ENCODE assay signal across 24 cellular contexts in the genomic region with DNA sequence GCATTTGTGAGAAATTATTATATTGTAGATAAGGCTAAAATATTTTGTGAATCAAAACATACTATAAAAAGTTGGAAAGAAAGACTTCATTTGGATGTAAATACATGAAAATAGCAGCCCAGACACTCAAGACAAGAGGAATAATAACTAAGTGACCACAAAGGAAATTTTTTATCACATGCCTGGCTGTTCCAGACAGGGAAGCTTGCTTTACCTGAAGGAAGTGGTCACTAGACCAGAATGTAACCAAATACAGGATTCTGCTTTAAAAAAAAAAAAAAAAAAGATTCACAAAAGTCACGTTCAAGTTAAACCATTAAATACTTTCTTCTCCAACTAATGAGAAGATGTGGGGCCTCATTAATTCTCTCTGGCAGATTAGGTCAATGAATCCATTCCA. TPM values are rescaled to one million over a fixed set of nuclear protein-coding genes. Genes with fewer than 3 reads are reported as not detected.
"Had no signal": no experiment of that assay in that cellular context is flagged by ENCODE, and none has a peak within 500 bp of the region (broad histone marks: within the 10 kb centered on the region; RNA-seq: fewer than 3 reads in every experiment).

No MANE protein-coding gene starts in this region.

- DNase-seq: Kasumi-1, MV-4-11, NCI-H1048, NCI-H1105, NCI-H1417, NCI-H1436 treated with DMSO at 0.1 percent for 48 hours, NCI-H1694, NCI-H187 treated with DMSO at 0.1 percent for 48 hours, NCI-H2081, NCI-H2107, NCI-H2227 treated with DMSO at 0.1 percent for 48 hours, NCI-H510A, NCI-H524 treated with DMSO at 0.1 percent for 48 hours, NCI-H69, NCI-H774, Right ventricle myocardium superior, RPMI8226, SIG-M5, T-cell had no signal

- FAIRE-seq: HTR-8/SVneo, K562, RCC 7860 had no signal

- ATAC-seq: K562, T-cell had no signal

RNA-seq across cellular contexts. Expression of a gene that starts 9.3 kb away (rescaled TPM):
- total RNA-seq: K562, MCF 10A, SJSA1 had no signal
- polyA plus RNA-seq: K562 had no signal

RNA-seq across cellular contexts. Expression of a gene that starts 31.5 kb away (rescaled TPM):
- total RNA-seq: K562, MCF 10A, SJSA1 had no signal
- polyA plus RNA-seq: K562 had no signal

RNA-seq across cellular contexts. Expression of a gene that starts 44.1 kb away (rescaled TPM):
- total RNA-seq: Right ventricle myocardium superior had no signal
